Comparison of ENCODE assay signal across 28 cellular contexts in the genomic region with DNA sequence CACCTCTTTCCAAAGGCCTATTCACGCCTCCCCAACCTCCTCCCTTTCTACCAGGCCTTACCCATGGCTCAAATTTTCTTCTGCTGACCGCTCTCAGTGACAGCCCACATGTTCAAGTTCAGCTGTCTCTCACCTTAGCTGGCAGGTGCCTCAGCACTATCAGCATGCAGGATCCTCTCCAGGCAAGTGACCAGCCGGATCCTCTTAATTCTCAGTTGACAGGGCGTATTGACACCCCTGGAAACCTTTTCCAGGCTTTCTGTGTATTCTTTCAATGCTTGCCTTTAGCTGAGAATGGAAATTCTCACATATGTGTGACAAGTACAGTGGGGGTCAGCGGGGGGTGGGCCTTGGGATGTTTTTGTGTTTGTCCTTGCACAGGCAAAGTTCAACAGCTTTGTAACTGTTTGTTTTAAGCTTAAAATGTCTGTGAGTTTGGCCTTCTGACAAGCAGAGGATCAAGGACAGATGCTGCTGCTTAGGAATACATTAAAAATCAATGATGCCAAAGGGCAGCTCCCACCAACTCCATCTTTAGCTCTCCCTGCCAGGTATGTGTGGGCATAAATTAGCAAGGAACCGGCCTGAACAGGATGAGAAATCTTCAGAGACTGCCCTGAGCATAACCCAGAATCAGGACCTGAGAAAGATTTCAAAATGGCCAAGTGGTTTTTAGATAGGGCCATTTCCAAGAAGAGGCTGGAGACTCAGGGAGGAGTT. TPM values are rescaled to one million over a fixed set of nuclear protein-coding genes. Genes with fewer than 3 reads are reported as not detected.
DNase-seq lines count a peak whose midpoint lies in the region; ATAC-seq and TF ChIP-seq lines count a peak whose summit lies in the region.
"Had no signal": no experiment of that assay in that cellular context is flagged by ENCODE, and none has a peak within 500 bp of the region (broad histone marks: within the 10 kb centered on the region; RNA-seq: fewer than 3 reads in every experiment).

No MANE protein-coding gene starts in this region.

- WGBS in H9 (ENCODE audit: extremely low coverage, insufficient read length, low lambda C conversion rate): no CpG with 5 or more reads among the region's 6 CpGs
- WGBS in mesendoderm (ENCODE audit: extremely low coverage, insufficient coverage, low lambda C conversion rate): no CpG with 5 or more reads among the region's 6 CpGs

- H2BK120ac ChIP-seq in H9 (ENCODE audit: low read depth, low read length, poor library complexity, severe bottlenecking): no peak overlapping the region
- H2BK120ac ChIP-seq in mesendoderm (ENCODE audit: low read depth, low read length): no peak overlapping the region

- H3K36me3 Mint-ChIP-seq in H9 (ENCODE audit: insufficient read depth in 1 of 3, low read depth in 3 of 3): peaks cover 13 to 25% (median 24%) of the 10 kb centered on the region in 3 experiments
- H3K36me3 Mint-ChIP-seq in WTC11: peaks cover 30% of the 10 kb centered on the region

- peaks cover 24 to 36% of the 10 kb centered on the region in 2 experiments for H3K9me3 Mint-ChIP-seq in H9
- H3K9me3 Mint-ChIP-seq in WTC11: peaks cover 28% of the 10 kb centered on the region

- H3K18ac ChIP-seq in H9 (ENCODE audit: insufficient read length, low read depth, low read length): no peak overlapping the region
- no peak overlapping the region for H3K18ac ChIP-seq in mesendoderm (ENCODE audit: low read length)

- peak overlapping the region; percentile 42; the same call in 1 of the 2 replicates for H3K4me3 ChIP-seq in iPS-20b (ENCODE audit: low read length)
- H3K4me3 ChIP-seq in mesendoderm (ENCODE audit: low read length): no peak overlapping the region
- H3K4me3 ChIP-seq: A549, GM23248 had no signal

- H3K56ac ChIP-seq in H9 (ENCODE audit: insufficient read length, low read depth, low read length): no peak overlapping the region
- peak overlapping the region; percentile 56 for H3K56ac ChIP-seq in mesendoderm (ENCODE audit: low read length)

- H4K8ac ChIP-seq in H9 (replicated peaks; ENCODE audit: insufficient read length, low read depth, low read length): no peak overlapping the region
- H4K8ac ChIP-seq in mesendoderm (ENCODE audit: low read depth, low read length): no peak overlapping the region

- H3K23ac ChIP-seq in H9 (ENCODE audit: insufficient read length, low read depth, low read length): no peak overlapping the region
- H3K23ac ChIP-seq in mesendoderm (ENCODE audit: low read length): no peak overlapping the region

- H2BK15ac ChIP-seq in H9 (ENCODE audit: low read depth, low read length): no peak overlapping the region
- H2BK15ac ChIP-seq in mesendoderm (replicated peaks; ENCODE audit: low read depth): no peak overlapping the region

- H3K23me2 ChIP-seq in H9 (ENCODE audit: insufficient read length, low read depth, low read length, poor library complexity, severe bottlenecking): no peaks in the 10 kb centered on the region

- H3K27ac Mint-ChIP-seq in H9 (peak overlapping the region in 1 of 3 experiments; percentile 79; a peak in 1 of 7 replicates), WTC11 (peak overlapping the region; percentile 98)

- peaks cover 63 to 66% of the 10 kb centered on the region in 2 experiments for H3K4me1 Mint-ChIP-seq in H9
- peaks cover 69% of the 10 kb centered on the region for H3K4me1 Mint-ChIP-seq in WTC11
- H3K4me1 Mint-ChIP-seq: CD4-positive, alpha-beta memory T cell had no signal

- H2AK5ac ChIP-seq in H9 (ENCODE audit: insufficient read length, low read length) (no peak overlapping the region), mesendoderm (ENCODE audit: low read length) (peak overlapping the region; percentile 52)

- no peak overlapping the region for H4K91ac ChIP-seq in H9 (ENCODE audit: insufficient read length, low read depth, low read length)

- peaks cover 20% of the 10 kb centered on the region for H3K4me1 ChIP-seq in H9 (ENCODE audit: insufficient read depth, low read length)
- peaks cover 37% of the 10 kb centered on the region for H3K4me1 ChIP-seq in iPS-20b (ENCODE audit: insufficient read depth, low read length)
- peaks cover 15% of the 10 kb centered on the region for H3K4me1 ChIP-seq in mesendoderm (ENCODE audit: control insufficient read depth, low read depth, low read length)
- H3K4me1 ChIP-seq: A549 had no signal

- no peak overlapping the region for H2BK5ac ChIP-seq in H9 (ENCODE audit: insufficient read length, low read length)
- H2BK5ac ChIP-seq in mesendoderm (ENCODE audit: low read length): peak overlapping the region; percentile 82

- H4K5ac ChIP-seq in H9 (ENCODE audit: insufficient read length, low read depth, low read length): no peak overlapping the region
- H4K5ac ChIP-seq in mesendoderm (ENCODE audit: low read length): no peak overlapping the region

- H3K9me3 ChIP-seq in H9 (ENCODE audit: control insufficient read depth, low read depth, low read length) (peaks cover 8% of the 10 kb centered on the region), iPS-20b (ENCODE audit: insufficient read depth, low read depth, low read length) (peaks cover 18% of the 10 kb centered on the region)
- H3K9me3 ChIP-seq: SK-N-SH had no signal

- TF ChIP-seq CTCF in H9 (conservative IDR thresholded peaks at IDR 0.05): no peak
- TF ChIP-seq CTCF in WTC11 (IDR thresholded peaks at IDR 0.05): no peak

- CTCF ChIA-PET in WTC11 (lab: Charles Lee): interaction anchor here (0.9 to 4.0 kb wide), 2 partner anchors 26 to 32 kb away, joined by 3 to 29 read pairs; no protein-coding TSS in a partner anchor

- H3K79me1 ChIP-seq in H9 (ENCODE audit: insufficient read depth, low read depth, low read length, poor library complexity, severe bottlenecking) (no peaks in the 10 kb centered on the region), mesendoderm (ENCODE audit: low read length) (no peaks in the 10 kb centered on the region)

- H3K4me3 Mint-ChIP-seq in H9: peak overlapping the region in 1 of 2 experiments; percentile 66; a peak in 2 of 5 replicates
- 0 out of 2 replicates have a peak overlapping the region, but pooled peaks have one; percentile 14 for H3K4me3 Mint-ChIP-seq in WTC11
- H3K4me3 Mint-ChIP-seq: CD4-positive, alpha-beta memory T cell had no signal

- H2BK20ac ChIP-seq in H9 (ENCODE audit: low read depth, low read length, poor library complexity, severe bottlenecking): no peak overlapping the region

- H3K14ac ChIP-seq in H9 (ENCODE audit: insufficient read depth, low read length): no peak overlapping the region; the same call in 1 of the 2 replicates

- POLR2A ChIA-PET in WTC11 (lab: Charles Lee): no interaction called here

- H3K36me3 ChIP-seq in iPS-20b (ENCODE audit: insufficient read depth, low read depth, low read length): no peaks in the 10 kb centered on the region
- no peaks in the 10 kb centered on the region for H3K36me3 ChIP-seq in mesendoderm (ENCODE audit: control insufficient read depth, insufficient read depth, low read length)

- H2AFZ ChIP-seq in H9 (ENCODE audit: low read length): no peak overlapping the region
- H2AFZ ChIP-seq: GM23248 had no signal

- DNase-seq in H9: no peak
- DNase-seq in WTC11 (ENCODE audit: low spot score): no peak
- peak; percentile 47 for DNase-seq in mesendoderm
- no peak for DNase-seq in germinal center (ENCODE audit: low spot score)
- no peak for DNase-seq in HPDE6-E6E7 (ENCODE audit: extremely low spot score)
- DNase-seq: AML-193; C1 segment of cervical spinal cord; CD4-positive, alpha-beta memory T cell; COR-L47; DND-41; GM23248; HCEC 1CT; KBM-7; MV-4-11; NCI-H1105; NCI-H1436 treated with DMSO at 0.1 percent for 48 hours; NCI-H1930; NCI-H2107; NCI-H446; NCI-H524 treated with DMSO at 0.1 percent for 48 hours; NCI-H774; PC-3; SK-N-SH; SW 1271 had no signal

- ATAC-seq in WTC11: no peak
- ATAC-seq in GM21390 (IDR thresholded peaks at IDR 0.05; ENCODE audit: unreplicated experiment): no peak
- ATAC-seq in GM19467 (IDR thresholded peaks at IDR 0.05; ENCODE audit: unreplicated experiment): no peak
- ATAC-seq: A549, PC-3 had no signal

- H3K4ac ChIP-seq in H9 (ENCODE audit: low read depth, low read length) (no peak overlapping the region), mesendoderm (ENCODE audit: low read depth, low read length) (no peak overlapping the region)

- peak overlapping the region; percentile 15 for H3K9ac ChIP-seq in H9 (ENCODE audit: extremely low read depth, insufficient read length, low read length)
- H3K9ac ChIP-seq in iPS-20b (ENCODE audit: low read depth, low read length): no peak overlapping the region
- H3K9ac ChIP-seq in mesendoderm (ENCODE audit: low read length): no peak overlapping the region
- H3K9ac ChIP-seq: GM23248, SK-N-SH had no signal

- H3T11ph ChIP-seq in H9 (ENCODE audit: low read length): no peak overlapping the region

- H3K27ac ChIP-seq in H9 (ENCODE audit: insufficient read length, low read depth, low read length) (no peak overlapping the region), iPS-20b (ENCODE audit: low read length) (no peak overlapping the region), mesendoderm (ENCODE audit: low read depth, low read length) (peak overlapping the region; percentile 58)
- H3K27ac ChIP-seq: A549, GM23248 had no signal

- H4K20me1 ChIP-seq in H9 (ENCODE audit: control insufficient read depth, insufficient read depth, insufficient read length): no peaks in the 10 kb centered on the region

- H2BK12ac ChIP-seq in H9 (ENCODE audit: insufficient read length, low read depth, low read length): no peak overlapping the region

- no peaks in the 10 kb centered on the region for H3K79me2 ChIP-seq in H9 (ENCODE audit: insufficient read depth, low read length)
- no peaks in the 10 kb centered on the region for H3K79me2 ChIP-seq in mesendoderm (ENCODE audit: control insufficient read depth, insufficient read depth, low read length)

- no peaks in the 10 kb centered on the region for H3K27me3 ChIP-seq in H9 (ENCODE audit: insufficient read depth, low read length)
- H3K27me3 ChIP-seq in iPS-20b (ENCODE audit: insufficient read depth, low read length): no peaks in the 10 kb centered on the region
- H3K27me3 ChIP-seq in mesendoderm (ENCODE audit: insufficient read depth, low read length, poor library complexity): no peaks in the 10 kb centered on the region

- H3K4me2 ChIP-seq in H9 (ENCODE audit: insufficient read depth, insufficient read length, low read length): no peak overlapping the region
- no peak overlapping the region for H3K4me2 ChIP-seq in mesendoderm (ENCODE audit: low read length)
- H3K4me2 ChIP-seq: A549, SK-N-SH had no signal

- H3K27me3 Mint-ChIP-seq in H9 (ENCODE audit: low read depth) (peaks cover 8% of the 10 kb centered on the region), WTC11 (ENCODE audit: low read depth) (peaks cover 12% of the 10 kb centered on the region)

TF ChIP-seq in WTC11, 78 proteins besides CTCF, POLR2A, EP300 and RAD21:
- TF ChIP-seq GABPB1 (CRISPR knock-in tag; IDR thresholded peaks at IDR 0.05): peak; percentile 51; the same call in 1 of the 2 replicates
- TF ChIP-seq KAT7 (CRISPR knock-in tag; IDR thresholded peaks at IDR 0.05; ENCODE audit: borderline replicate concordance): no peak
TF ChIP-seq in WTC11: peak in this region for 1.

RNA-seq across cellular contexts. Expression of a gene that starts 17.4 kb away (rescaled TPM):
- total RNA-seq in H9 (2021) (16.3 and 23.8 TPM in 2 replicates), WTC11 (2021) (26.8 to 32.5 TPM (median 29.9 TPM) in 3 replicates)
- 7.9 TPM for polyA plus RNA-seq in mesendoderm (2013, experiment 1 of 2)
- polyA plus RNA-seq in mesendoderm (2013, experiment 2 of 2): 8.5 TPM
